Comparison of ENCODE assay signal across 1 cellular context in the genomic region with DNA sequence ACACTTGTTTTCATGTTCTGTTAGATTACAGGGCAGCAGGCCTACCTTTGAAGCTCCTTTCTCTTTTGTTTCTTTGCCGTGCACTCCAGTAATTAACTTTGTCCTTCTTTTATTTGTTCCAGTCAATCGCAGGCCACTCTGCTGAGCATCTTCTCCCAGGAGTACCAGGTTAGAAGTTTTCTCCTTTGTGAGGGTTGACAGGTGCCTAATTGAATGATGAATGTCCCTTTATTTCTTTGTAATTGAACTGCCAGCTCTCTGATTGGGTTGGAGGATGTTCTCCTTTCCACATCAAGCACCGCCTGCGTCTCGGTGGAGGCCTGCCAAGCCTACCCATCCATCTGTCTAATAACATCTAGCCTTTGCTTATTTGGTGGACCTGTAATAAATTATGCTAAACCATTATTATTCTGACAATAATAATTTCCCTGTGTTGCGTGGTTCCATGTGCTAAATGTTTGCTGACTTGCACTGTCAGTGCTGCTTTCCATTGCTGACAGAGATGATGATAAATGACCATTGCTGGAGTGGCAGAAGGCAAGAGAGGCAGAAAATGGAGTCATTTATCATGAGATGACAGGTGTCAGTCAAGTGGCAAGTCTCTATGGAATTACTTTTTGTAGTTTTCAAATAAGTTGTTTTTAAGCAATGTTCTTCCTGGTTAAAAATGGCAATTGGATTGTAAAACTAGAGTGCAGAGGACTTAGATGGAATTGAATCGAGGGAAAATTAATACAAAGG.
TF ChIP-seq lines count a peak whose summit lies in the region.

No MANE protein-coding gene starts in this region.

TF ChIP-seq in HEK293, 187 proteins besides CTCF, POLR2A, EP300 and RAD21 (continued from another document):
- TF ChIP-seq, protein P1, sequence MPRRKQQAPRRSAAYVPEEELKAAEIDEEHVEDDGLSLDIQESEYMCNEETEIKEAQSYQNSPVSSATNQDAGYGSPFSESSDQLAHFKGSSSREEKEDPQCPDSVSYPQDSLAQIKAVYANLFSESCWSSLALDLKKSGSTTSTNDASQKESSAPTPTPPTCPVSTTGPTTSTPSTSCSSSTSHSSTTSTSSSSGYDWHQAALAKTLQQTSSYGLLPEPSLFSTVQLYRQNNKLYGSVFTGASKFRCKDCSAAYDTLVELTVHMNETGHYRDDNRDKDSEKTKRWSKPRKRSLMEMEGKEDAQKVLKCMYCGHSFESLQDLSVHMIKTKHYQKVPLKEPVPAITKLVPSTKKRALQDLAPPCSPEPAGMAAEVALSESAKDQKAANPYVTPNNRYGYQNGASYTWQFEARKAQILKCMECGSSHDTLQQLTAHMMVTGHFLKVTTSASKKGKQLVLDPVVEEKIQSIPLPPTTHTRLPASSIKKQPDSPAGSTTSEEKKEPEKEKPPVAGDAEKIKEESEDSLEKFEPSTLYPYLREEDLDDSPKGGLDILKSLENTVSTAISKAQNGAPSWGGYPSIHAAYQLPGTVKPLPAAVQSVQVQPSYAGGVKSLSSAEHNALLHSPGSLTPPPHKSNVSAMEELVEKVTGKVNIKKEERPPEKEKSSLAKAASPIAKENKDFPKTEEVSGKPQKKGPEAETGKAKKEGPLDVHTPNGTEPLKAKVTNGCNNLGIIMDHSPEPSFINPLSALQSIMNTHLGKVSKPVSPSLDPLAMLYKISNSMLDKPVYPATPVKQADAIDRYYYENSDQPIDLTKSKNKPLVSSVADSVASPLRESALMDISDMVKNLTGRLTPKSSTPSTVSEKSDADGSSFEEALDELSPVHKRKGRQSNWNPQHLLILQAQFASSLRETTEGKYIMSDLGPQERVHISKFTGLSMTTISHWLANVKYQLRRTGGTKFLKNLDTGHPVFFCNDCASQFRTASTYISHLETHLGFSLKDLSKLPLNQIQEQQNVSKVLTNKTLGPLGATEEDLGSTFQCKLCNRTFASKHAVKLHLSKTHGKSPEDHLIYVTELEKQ (tag by site-specific recombination; IDR thresholded peaks at IDR 0.05; ENCODE audit: borderline replicate concordance), result peak; percentile 50; the same call in 1 of the 2 replicates
- TF ChIP-seq SP7 (tag by site-specific recombination; IDR thresholded peaks at IDR 0.05) (peak; percentile 89), ZFP3 (tag by site-specific recombination; IDR thresholded peaks at IDR 0.05; ENCODE audit: low read depth) (no peak)
- TF ChIP-seq, protein P2, sequence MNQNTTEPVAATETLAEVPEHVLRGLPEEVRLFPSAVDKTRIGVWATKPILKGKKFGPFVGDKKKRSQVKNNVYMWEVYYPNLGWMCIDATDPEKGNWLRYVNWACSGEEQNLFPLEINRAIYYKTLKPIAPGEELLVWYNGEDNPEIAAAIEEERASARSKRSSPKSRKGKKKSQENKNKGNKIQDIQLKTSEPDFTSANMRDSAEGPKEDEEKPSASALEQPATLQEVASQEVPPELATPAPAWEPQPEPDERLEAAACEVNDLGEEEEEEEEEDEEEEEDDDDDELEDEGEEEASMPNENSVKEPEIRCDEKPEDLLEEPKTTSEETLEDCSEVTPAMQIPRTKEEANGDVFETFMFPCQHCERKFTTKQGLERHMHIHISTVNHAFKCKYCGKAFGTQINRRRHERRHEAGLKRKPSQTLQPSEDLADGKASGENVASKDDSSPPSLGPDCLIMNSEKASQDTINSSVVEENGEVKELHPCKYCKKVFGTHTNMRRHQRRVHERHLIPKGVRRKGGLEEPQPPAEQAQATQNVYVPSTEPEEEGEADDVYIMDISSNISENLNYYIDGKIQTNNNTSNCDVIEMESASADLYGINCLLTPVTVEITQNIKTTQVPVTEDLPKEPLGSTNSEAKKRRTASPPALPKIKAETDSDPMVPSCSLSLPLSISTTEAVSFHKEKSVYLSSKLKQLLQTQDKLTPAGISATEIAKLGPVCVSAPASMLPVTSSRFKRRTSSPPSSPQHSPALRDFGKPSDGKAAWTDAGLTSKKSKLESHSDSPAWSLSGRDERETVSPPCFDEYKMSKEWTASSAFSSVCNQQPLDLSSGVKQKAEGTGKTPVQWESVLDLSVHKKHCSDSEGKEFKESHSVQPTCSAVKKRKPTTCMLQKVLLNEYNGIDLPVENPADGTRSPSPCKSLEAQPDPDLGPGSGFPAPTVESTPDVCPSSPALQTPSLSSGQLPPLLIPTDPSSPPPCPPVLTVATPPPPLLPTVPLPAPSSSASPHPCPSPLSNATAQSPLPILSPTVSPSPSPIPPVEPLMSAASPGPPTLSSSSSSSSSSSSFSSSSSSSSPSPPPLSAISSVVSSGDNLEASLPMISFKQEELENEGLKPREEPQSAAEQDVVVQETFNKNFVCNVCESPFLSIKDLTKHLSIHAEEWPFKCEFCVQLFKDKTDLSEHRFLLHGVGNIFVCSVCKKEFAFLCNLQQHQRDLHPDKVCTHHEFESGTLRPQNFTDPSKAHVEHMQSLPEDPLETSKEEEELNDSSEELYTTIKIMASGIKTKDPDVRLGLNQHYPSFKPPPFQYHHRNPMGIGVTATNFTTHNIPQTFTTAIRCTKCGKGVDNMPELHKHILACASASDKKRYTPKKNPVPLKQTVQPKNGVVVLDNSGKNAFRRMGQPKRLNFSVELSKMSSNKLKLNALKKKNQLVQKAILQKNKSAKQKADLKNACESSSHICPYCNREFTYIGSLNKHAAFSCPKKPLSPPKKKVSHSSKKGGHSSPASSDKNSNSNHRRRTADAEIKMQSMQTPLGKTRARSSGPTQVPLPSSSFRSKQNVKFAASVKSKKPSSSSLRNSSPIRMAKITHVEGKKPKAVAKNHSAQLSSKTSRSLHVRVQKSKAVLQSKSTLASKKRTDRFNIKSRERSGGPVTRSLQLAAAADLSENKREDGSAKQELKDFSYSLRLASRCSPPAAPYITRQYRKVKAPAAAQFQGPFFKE (tag by site-specific recombination; IDR thresholded peaks at IDR 0.05; ENCODE audit: borderline replicate concordance), result no peak
